In the genomic region with DNA sequence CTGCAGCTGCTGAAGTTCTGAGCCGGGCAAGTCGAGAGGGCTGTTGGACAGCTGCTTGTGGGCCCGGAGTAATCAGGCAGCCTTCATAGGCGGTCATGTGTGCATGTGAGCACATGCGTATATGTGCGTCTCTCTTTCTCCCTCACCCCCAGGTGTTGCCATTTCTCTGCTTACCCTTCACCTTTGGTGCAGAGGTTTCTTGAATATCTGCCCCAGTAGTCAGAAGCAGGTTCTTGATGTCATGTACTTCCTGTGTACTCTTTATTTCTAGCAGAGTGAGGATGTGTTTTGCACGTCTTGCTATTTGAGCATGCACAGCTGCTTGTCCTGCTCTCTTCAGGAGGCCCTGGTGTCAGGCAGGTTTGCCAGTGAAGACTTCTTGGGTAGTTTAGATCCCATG, we compare ENCODE assay signal across 16 cellular contexts. TPM values are rescaled to one million over a fixed set of nuclear protein-coding genes. Genes with fewer than 3 reads are reported as not detected.
A peak's percentile ranks its signal among the peaks of the same experiment; 100 is the strongest.
DNase-seq lines count a peak whose midpoint lies in the region; ATAC-seq, FAIRE-seq and TF ChIP-seq lines count a peak whose summit lies in the region.
"Had no signal": no experiment of that assay in that cellular context is flagged by ENCODE, and none has a peak within 500 bp of the region (broad histone marks: within the 10 kb centered on the region; RNA-seq: fewer than 3 reads in every experiment).

No MANE protein-coding gene starts in this region.

- TF ChIP-seq CTCF in osteocyte (IDR thresholded peaks at IDR 0.05): no peak

- peak overlapping the region; percentile 34 for H3K27ac ChIP-seq in effector memory CD4-positive, alpha-beta T cell (ENCODE audit: insufficient read depth, low read length, poor library complexity, severe bottlenecking)
- no peak overlapping the region for H3K27ac ChIP-seq in mesenchymal stem cell (ENCODE audit: low read length, poor library complexity, severe bottlenecking)
- H3K27ac ChIP-seq: parathyroid adenoma, testis had no signal

- H2BK5ac ChIP-seq in mesenchymal stem cell (ENCODE audit: low read depth, low read length, poor library complexity, severe bottlenecking): no peak overlapping the region

- peak overlapping the region; percentile 93 to 96 for H3K27ac Mint-ChIP-seq in T-cell
- peak overlapping the region; percentile 82 for H3K27ac Mint-ChIP-seq in stimulated activated naive B cell treated with anti-CD40 and anti-IgM and Interleukin-4, amounts not matched to agents 10 μg/mL and 1 μg/mL and 100 μg/mL, for 72 hours
- H3K27ac Mint-ChIP-seq in osteocyte (ENCODE audit: unreplicated experiment): no peak overlapping the region

- no peaks in the 10 kb centered on the region for H3K27me3 Mint-ChIP-seq in activated T-cell treated with anti-CD3 and anti-CD28 coated beads, Interleukin-2, amount 50 U/mL, for 4 hours (ENCODE audit: low read depth)
- H3K27me3 Mint-ChIP-seq in T-cell (no peaks in the 10 kb centered on the region), osteocyte (ENCODE audit: unreplicated experiment) (no peaks in the 10 kb centered on the region)
- no peaks in the 10 kb centered on the region for H3K27me3 Mint-ChIP-seq in stimulated activated naive B cell treated with anti-CD40 and anti-IgM and Interleukin-4, amounts not matched to agents 10 μg/mL and 1 μg/mL and 100 μg/mL, for 72 hours
- H3K27me3 Mint-ChIP-seq: brain had no signal

- no peak overlapping the region for H3K4me3 ChIP-seq in effector memory CD4-positive, alpha-beta T cell (ENCODE audit: insufficient read depth, low read depth, low read length, poor library complexity, severe bottlenecking)
- H3K4me3 ChIP-seq in mesenchymal stem cell (ENCODE audit: insufficient read depth in 1 of 2, low read depth in 1 of 2, low read length in 2 of 2): no peak overlapping the region
- H3K4me3 ChIP-seq: smooth muscle cell, testis had no signal

- H2AK5ac ChIP-seq in mesenchymal stem cell (ENCODE audit: low read length, severe bottlenecking): no peak overlapping the region

- 97% methylated on average over 5 of the region's 7 CpGs for WGBS in mesenchymal stem cell

- peaks cover 46% of the 10 kb centered on the region for H3K4me1 Mint-ChIP-seq in activated T-cell treated with anti-CD3 and anti-CD28 coated beads, Interleukin-2, amount 50 U/mL, for 4 hours (ENCODE audit: low read depth)
- H3K4me1 Mint-ChIP-seq in T-cell (peaks cover 40 to 63% (median 55%) of the 10 kb centered on the region in 3 donors), osteocyte (ENCODE audit: unreplicated experiment) (peaks cover 5% of the 10 kb centered on the region)
- peaks cover 41 to 66% of the 10 kb centered on the region in 2 donors for H3K4me1 Mint-ChIP-seq in stimulated activated naive B cell treated with anti-CD40 and anti-IgM and Interleukin-4, amounts not matched to agents 10 μg/mL and 1 μg/mL and 100 μg/mL, for 72 hours

- H3K36me3 ChIP-seq in effector memory CD4-positive, alpha-beta T cell (ENCODE audit: control insufficient read depth, insufficient read depth, low read length): peaks cover 25% of the 10 kb centered on the region
- peaks cover 27 to 68% of the 10 kb centered on the region in 2 experiments for H3K36me3 ChIP-seq in mesenchymal stem cell (ENCODE audit: control insufficient read depth in 1 of 2, insufficient read depth in 2 of 2, low read depth in 1 of 2, low read length in 2 of 2)

- H3K9ac ChIP-seq in mesenchymal stem cell (ENCODE audit: low read length): no peak overlapping the region
- H3K9ac ChIP-seq: parathyroid adenoma had no signal

- POLR2A ChIA-PET in T-cell (lab: Charles Lee): interaction anchor here (0.6 to 0.7 kb wide), 2 partner anchors 32 to 94 kb away, joined by 3 read pairs; no protein-coding TSS in a partner anchor

- H3K4me1 ChIP-seq in effector memory CD4-positive, alpha-beta T cell (ENCODE audit: control insufficient read depth, insufficient read depth, low read length, poor library complexity, severe bottlenecking): peaks cover 18% of the 10 kb centered on the region
- peaks cover 2% of the 10 kb centered on the region for H3K4me1 ChIP-seq in mesenchymal stem cell (ENCODE audit: control insufficient read depth, insufficient read depth, low read depth, low read length)
- H3K4me1 ChIP-seq: parathyroid adenoma had no signal

- peaks cover 22% of the 10 kb centered on the region for H3K36me3 Mint-ChIP-seq in activated T-cell treated with anti-CD3 and anti-CD28 coated beads, Interleukin-2, amount 50 U/mL, for 4 hours (ENCODE audit: insufficient read depth)
- H3K36me3 Mint-ChIP-seq in T-cell: peaks cover 42% of the 10 kb centered on the region
- H3K36me3 Mint-ChIP-seq in stimulated activated naive B cell treated with anti-CD40 and anti-IgM and Interleukin-4, amounts not matched to agents 10 μg/mL and 1 μg/mL and 100 μg/mL, for 72 hours: peaks cover 15 to 50% of the 10 kb centered on the region in 2 donors
- H3K36me3 Mint-ChIP-seq in osteocyte (ENCODE audit: unreplicated experiment): peaks cover 36% of the 10 kb centered on the region

- H3K18ac ChIP-seq in mesenchymal stem cell (ENCODE audit: low read depth in 1 of 2, low read length in 2 of 2): no peak overlapping the region

- H3K27me3 ChIP-seq in effector memory CD4-positive, alpha-beta T cell (replicated peaks; ENCODE audit: control insufficient read depth, insufficient read depth, low read length, poor library complexity, severe bottlenecking): no peaks in the 10 kb centered on the region
- no peaks in the 10 kb centered on the region for H3K27me3 ChIP-seq in mesenchymal stem cell (ENCODE audit: control insufficient read depth in 1 of 2, insufficient read depth in 1 of 2, low read length in 2 of 2)
- H3K27me3 ChIP-seq: testis had no signal

- H3K9me3 Mint-ChIP-seq in activated T-cell treated with anti-CD3 and anti-CD28 coated beads, Interleukin-2, amount 50 U/mL, for 4 hours: no peaks in the 10 kb centered on the region
- H3K9me3 Mint-ChIP-seq in T-cell (no peaks in the 10 kb centered on the region), osteocyte (ENCODE audit: unreplicated experiment) (no peaks in the 10 kb centered on the region)
- H3K9me3 Mint-ChIP-seq in stimulated activated naive B cell treated with anti-CD40 and anti-IgM and Interleukin-4, amounts not matched to agents 10 μg/mL and 1 μg/mL and 100 μg/mL, for 72 hours: no peaks in the 10 kb centered on the region
- H3K9me3 Mint-ChIP-seq: brain had no signal

- H3K4ac ChIP-seq in mesenchymal stem cell (ENCODE audit: low read depth in 1 of 2, low read length in 2 of 2): no peak overlapping the region

- CTCF ChIA-PET in T-cell (lab: Charles Lee): interaction anchor here in 1 of 2 donors (0.8 to 1.6 kb wide), 3 partner anchors 11 to 23 kb away, joined by 4 to 11 read pairs (median 5); no protein-coding TSS in a partner anchor

- no peaks in the 10 kb centered on the region for H3K9me3 ChIP-seq in effector memory CD4-positive, alpha-beta T cell (ENCODE audit: control insufficient read depth, low read length)
- no peaks in the 10 kb centered on the region for H3K9me3 ChIP-seq in mesenchymal stem cell (ENCODE audit: control insufficient read depth, low read length)
- H3K9me3 ChIP-seq: testis had no signal

- H2BK12ac ChIP-seq in mesenchymal stem cell (ENCODE audit: low read length in 2 of 2): no peak overlapping the region

- H2AFZ ChIP-seq in mesenchymal stem cell (ENCODE audit: low read depth, low read length): no peak overlapping the region
- H2AFZ ChIP-seq: parathyroid adenoma had no signal

- H3K4me3 Mint-ChIP-seq in activated T-cell treated with anti-CD3 and anti-CD28 coated beads, Interleukin-2, amount 50 U/mL, for 4 hours: no peak overlapping the region
- peak overlapping the region; percentile 5 to 54 (median 25) for H3K4me3 Mint-ChIP-seq in T-cell
- peak overlapping the region in 1 of 2 donors; percentile 34 for H3K4me3 Mint-ChIP-seq in stimulated activated naive B cell treated with anti-CD40 and anti-IgM and Interleukin-4, amounts not matched to agents 10 μg/mL and 1 μg/mL and 100 μg/mL, for 72 hours
- no peak overlapping the region for H3K4me3 Mint-ChIP-seq in osteocyte (ENCODE audit: unreplicated experiment)
- H3K4me3 Mint-ChIP-seq: brain had no signal

- no peak for FAIRE-seq in urothelium cell line (lab: Jason Lieb, UNC)
- FAIRE-seq: TTC549 had no signal

- no peak overlapping the region for H3K23ac ChIP-seq in mesenchymal stem cell (ENCODE audit: low read length in 2 of 2)

- no peak overlapping the region for H2BK120ac ChIP-seq in mesenchymal stem cell (ENCODE audit: low read depth, low read length)

- H3K4me2 ChIP-seq in mesenchymal stem cell (ENCODE audit: low read length, poor library complexity, severe bottlenecking): no peak overlapping the region
- H3K4me2 ChIP-seq: smooth muscle cell had no signal

- no peak overlapping the region for H4K91ac ChIP-seq in mesenchymal stem cell (ENCODE audit: low read length)

- no peak overlapping the region for H4K8ac ChIP-seq in mesenchymal stem cell (ENCODE audit: low read length)

- peak; percentile 62 to 65 for ATAC-seq in activated T-cell treated with anti-CD3 and anti-CD28 coated beads, Interleukin-2, amount 50 U/mL, for 4 hours
- ATAC-seq in T-cell (replicated peaks in 1 of 4): peak; percentile 92 to 97 (median 94)
- ATAC-seq in stimulated activated naive B cell treated with anti-CD40 and anti-IgM and Interleukin-4, amounts not matched to agents 10 μg/mL and 1 μg/mL and 100 μg/mL, for 72 hours (replicated peaks): peak; percentile 91 to 93
- ATAC-seq: Right ventricle myocardium inferior had no signal

- no peak overlapping the region for H3K14ac ChIP-seq in mesenchymal stem cell (ENCODE audit: low read length in 2 of 2)

- no peak for DNase-seq in activated T-cell treated with anti-CD3 and anti-CD28 coated beads, Interleukin-2, amount 50 U/mL, for 4 hours
- no peak for DNase-seq in activated T-cell treated with anti-CD3 and anti-CD28 coated beads for 4 hours
- DNase-seq in T-cell: peak in 30 of 34 experiments; percentile 31 to 88 (median 58)
- DNase-seq in effector memory CD4-positive, alpha-beta T cell: no peak
- peak; percentile 35 for DNase-seq in stimulated activated naive B cell treated with anti-CD40 and anti-IgM and Interleukin-4, amounts not matched to agents 10 μg/mL and 1 μg/mL and 100 μg/mL, for 72 hours
- no peak for DNase-seq in osteocyte (ENCODE audit: extremely low spot score, unreplicated experiment)
- no peak for DNase-seq in urothelium cell line (ENCODE audit: low spot score)
- DNase-seq in mesenchymal stem cell: no peak
- DNase-seq: NCI-H2029 treated with DMSO at 0.1 percent for 48 hours, NCI-H774, testis had no signal

- H3K79me1 ChIP-seq in mesenchymal stem cell (replicated peaks; ENCODE audit: low read length, poor library complexity, severe bottlenecking): peaks cover 13% of the 10 kb centered on the region

- no peak overlapping the region for H2BK15ac ChIP-seq in mesenchymal stem cell (ENCODE audit: low read depth, poor library complexity, severe bottlenecking)

RNA-seq across cellular contexts. Expression of a gene that starts 21.2 kb away (rescaled TPM):
- total RNA-seq in activated T-cell treated with anti-CD3 and anti-CD28 coated beads, Interleukin-2, amount 50 U/mL, for 4 hours: 10 to 100 TPM; 33.8 to 61.0 (median 48.4) TPM
- total RNA-seq in T-cell (10 to 100 TPM; 38.2 to 45.6 (median 44.1) TPM), osteocyte (1.5 and 1.6 TPM in 2 replicates)
- 29.8 TPM for polyA plus RNA-seq in mesenchymal stem cell (2013, experiment 1 of 2)
- polyA plus RNA-seq in mesenchymal stem cell (2013, experiment 2 of 2): 28.9 TPM

Comparison
In these comparisons a context has a peak if more than half of its experiments do, and no peak if none do; other contexts are left out.
1. DNase-seq: peak in T-cell (30 of 34) and stimulated activated naive B cell treated with anti-CD40 and anti-IgM and Interleukin-4, amounts not matched to agents 10 μg/mL and 1 μg/mL and 100 μg/mL, for 72 hours (single experiment); none in activated T-cell treated with anti-CD3 and anti-CD28 coated beads, Interleukin-2, amount 50 U/mL, for 4 hours (single experiment), activated T-cell treated with anti-CD3 and anti-CD28 coated beads for 4 hours (single experiment), effector memory CD4-positive, alpha-beta T cell (0 of 3), osteocyte (single experiment), urothelium cell line (single experiment) and mesenchymal stem cell (single experiment).
2. H3K4me3 Mint-ChIP-seq: peak in T-cell (3 of 3); none in activated T-cell treated with anti-CD3 and anti-CD28 coated beads, Interleukin-2, amount 50 U/mL, for 4 hours (single experiment) and osteocyte (single experiment).
3. RNA of a gene that starts 21.2 kb away (total RNA-seq): 33.8 to 61.0 TPM in activated T-cell treated with anti-CD3 and anti-CD28 coated beads, Interleukin-2, amount 50 U/mL, for 4 hours and 38.2 to 45.6 TPM in T-cell; 1.5 to 1.6 TPM in osteocyte; every median in the first group is over 10 times any median in the second.
4. Peak in every context shown above with its lines, with median percentiles within 50 percentile points of each other: ATAC-seq.